33 cellular contexts compared by ENCODE assay signal in the genomic region with DNA sequence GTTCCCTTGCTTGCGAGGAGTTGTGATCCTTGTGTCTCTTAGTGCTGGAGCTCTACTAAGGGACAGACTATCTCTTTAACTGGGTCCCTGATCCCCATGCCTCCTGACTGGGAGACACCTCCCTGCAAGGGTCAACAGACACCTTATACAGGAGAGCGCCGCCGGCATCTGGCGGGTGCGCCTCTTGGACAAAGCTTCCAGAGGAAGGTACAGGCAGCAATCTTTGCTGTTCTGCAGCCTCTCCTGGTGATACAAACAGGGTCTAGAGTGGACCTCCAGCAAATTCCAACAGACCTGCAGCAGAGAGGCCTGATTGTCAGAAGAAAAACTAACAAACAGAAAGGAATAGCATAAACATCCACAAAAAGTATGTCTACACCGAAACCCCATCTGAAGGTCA.
"Had no signal": no experiment of that assay in that cellular context is flagged by ENCODE, and none has a peak within 500 bp of the region (broad histone marks: within the 10 kb centered on the region; RNA-seq: fewer than 3 reads in every experiment).

No MANE protein-coding gene starts in this region.

- DNase-seq: Karpas-422, Kasumi-1, MG63, MM.1S, MV-4-11, NCI-H1048, NCI-H1092, NCI-H1092 treated with DMSO at 0.1 percent for 48 hours, NCI-H1105, NCI-H1105 treated with DMSO at 0.1 percent for 48 hours, NCI-H1417, NCI-H1417 treated with DMSO at 0.1 percent for 48 hours, NCI-H1436, NCI-H1436 treated with DMSO at 0.1 percent for 48 hours, NCI-H146, NCI-H1694, NCI-H1694 treated with DMSO at 0.1 percent for 48 hours, NCI-H187, NCI-H187 treated with DMSO at 0.1 percent for 48 hours, NCI-H1930, NCI-H2029, NCI-H2029 treated with DMSO at 0.1 percent for 48 hours, NCI-H2081, NCI-H2081 treated with DMSO at 0.1 percent for 48 hours, NCI-H2107, NCI-H2171, NCI-H2171 treated with DMSO at 0.1 percent for 48 hours, NCI-H2227 treated with DMSO at 0.1 percent for 48 hours, NCI-H226, NCI-H345, NCI-H446, NCI-H446 treated with DMSO at 0.1 percent for 48 hours, NCI-H510A had no signal
